Comparison of ENCODE assay signal across 10 cellular contexts in genomic region chr16:15897834-15898254, GRCh38. TPM values are rescaled to one million over a fixed set of nuclear protein-coding genes. Genes with fewer than 3 reads are reported as not detected.
A peak's percentile ranks its signal among the peaks of the same experiment; 100 is the strongest.
DNase-seq lines count a peak whose midpoint lies in the region; ATAC-seq lines count a peak whose summit lies in the region.
"Had no signal": no experiment of that assay in that cellular context is flagged by ENCODE, and none has a peak within 500 bp of the region (broad histone marks: within the 10 kb centered on the region; RNA-seq: fewer than 3 reads in every experiment).

No MANE protein-coding gene starts in this region.

- DNase-seq in activated CD4-positive, alpha-beta T cell treated with anti-CD3 and anti-CD28 coated beads, Interleukin-2, amount 10 ng/mL, durations not matched to agents 24 days and 14 days = peak; percentile 79
- no peak for DNase-seq in activated CD4-positive, alpha-beta T cell treated with anti-CD3 and anti-CD28 coated beads, Interleukin-2, amount 50 U/mL, for 1 hour
- DNase-seq in activated naive CD4-positive, alpha-beta T cell treated with anti-CD3 and anti-CD28 coated beads, Interleukin-2, amount 50 U/mL, for 72 hours (ENCODE audit: low spot score in 2 of 2) = peak; percentile 34 to 40
- DNase-seq in stimulated activated CD8-positive, alpha-beta memory T cell treated with anti-CD3 and anti-CD28 coated beads, Interleukin-2, amount 100 ng/mL, for 48 hours (ENCODE audit: low read depth in 2 of 2) = peak; percentile 19 to 41
- no peak for DNase-seq in NCI-H2107 (lab: John Stamatoyannopoulos, UW)
- no peak for DNase-seq in SKM-1 treated with dmso at 0.1 percent for 144 hours (lab: John Stamatoyannopoulos, UW; ENCODE audit: unreplicated experiment)
- no peak for DNase-seq in C1 segment of cervical spinal cord (lab: John Stamatoyannopoulos, UW)
- DNase-seq: NCI-H2171 treated with DMSO at 0.1 percent for 48 hours had no signal

- intact Hi-C loops in activated CD4-positive, alpha-beta T cell treated with anti-CD3 and anti-CD28 coated beads, Interleukin-2, amount 10 ng/mL, durations not matched to agents 24 days and 14 days (cut with micrococcal nuclease) = no loop called here

- peak overlapping the region; percentile 77 for H3K4me3 Mint-ChIP-seq in activated CD4-positive, alpha-beta T cell treated with anti-CD3 and anti-CD28 coated beads, Interleukin-2, amount 10 ng/mL, durations not matched to agents 24 days and 14 days

- H3K27me3 Mint-ChIP-seq in activated CD4-positive, alpha-beta T cell treated with anti-CD3 and anti-CD28 coated beads, Interleukin-2, amount 10 ng/mL, durations not matched to agents 24 days and 14 days = no peaks in the 10 kb centered on the region
- H3K27me3 Mint-ChIP-seq: CD4-positive, CD25-positive, alpha-beta regulatory T cell had no signal

- peak; percentile 62 for ATAC-seq in HG03442 (IDR thresholded peaks at IDR 0.05; ENCODE audit: unreplicated experiment)
- peak; percentile 68 to 73 for ATAC-seq in activated naive CD4-positive, alpha-beta T cell treated with anti-CD3 and anti-CD28 coated beads, Interleukin-2, amount 50 U/mL, for 72 hours

- H3K36me3 Mint-ChIP-seq in activated CD4-positive, alpha-beta T cell treated with anti-CD3 and anti-CD28 coated beads, Interleukin-2, amount 10 ng/mL, durations not matched to agents 24 days and 14 days (ENCODE audit: low read depth) = no peaks in the 10 kb centered on the region
- H3K36me3 Mint-ChIP-seq in activated naive CD4-positive, alpha-beta T cell treated with anti-CD3 and anti-CD28 coated beads, Interleukin-2, amount 50 U/mL, for 72 hours = no peaks in the 10 kb centered on the region
- H3K36me3 Mint-ChIP-seq: CD4-positive, CD25-positive, alpha-beta regulatory T cell had no signal

- H3K9me3 Mint-ChIP-seq in activated CD4-positive, alpha-beta T cell treated with anti-CD3 and anti-CD28 coated beads, Interleukin-2, amount 10 ng/mL, durations not matched to agents 24 days and 14 days = no peaks in the 10 kb centered on the region
- H3K9me3 Mint-ChIP-seq in activated naive CD4-positive, alpha-beta T cell treated with anti-CD3 and anti-CD28 coated beads, Interleukin-2, amount 50 U/mL, for 72 hours = no peaks in the 10 kb centered on the region
- H3K9me3 Mint-ChIP-seq: CD4-positive, CD25-positive, alpha-beta regulatory T cell had no signal

- H3K27ac Mint-ChIP-seq in activated CD4-positive, alpha-beta T cell treated with anti-CD3 and anti-CD28 coated beads, Interleukin-2, amount 10 ng/mL, durations not matched to agents 24 days and 14 days = peak overlapping the region; percentile 93
- H3K27ac Mint-ChIP-seq in activated naive CD4-positive, alpha-beta T cell treated with anti-CD3 and anti-CD28 coated beads, Interleukin-2, amount 50 U/mL, for 72 hours = peak overlapping the region in 1 of 2 donors; percentile 32

- peaks cover 30% of the 10 kb centered on the region for H3K4me1 Mint-ChIP-seq in activated CD4-positive, alpha-beta T cell treated with anti-CD3 and anti-CD28 coated beads, Interleukin-2, amount 10 ng/mL, durations not matched to agents 24 days and 14 days

RNA-seq across cellular contexts. Expression of gene CEP20, which starts 9.4 kb away (rescaled TPM):
- 39.2 and 46.1 TPM in 2 replicates for total RNA-seq in activated CD4-positive, alpha-beta T cell treated with anti-CD3 and anti-CD28 coated beads, Interleukin-2, amount 10 ng/mL, durations not matched to agents 24 days and 14 days
- total RNA-seq in activated naive CD4-positive, alpha-beta T cell treated with anti-CD3 and anti-CD28 coated beads, Interleukin-2, amount 50 U/mL, for 72 hours = 10 to 100 TPM; 38.7 to 97.5 TPM

RNA-seq across cellular contexts. Expression of gene MYH11, which starts 41.0 kb away (rescaled TPM):
- total RNA-seq in activated CD4-positive, alpha-beta T cell treated with anti-CD3 and anti-CD28 coated beads, Interleukin-2, amount 10 ng/mL, durations not matched to agents 24 days and 14 days = 0.05 TPM in 1 of 2 replicates, not detected in the other
- total RNA-seq in activated naive CD4-positive, alpha-beta T cell treated with anti-CD3 and anti-CD28 coated beads, Interleukin-2, amount 50 U/mL, for 72 hours = under 1 TPM in 1 of 2 donors, not detected in 1; 0.07 TPM
- total RNA-seq: CD4-positive, CD25-positive, alpha-beta regulatory T cell had no signal

RNA-seq across cellular contexts. Expression of gene ABCC1, which starts 51.6 kb away (rescaled TPM):
- total RNA-seq in activated CD4-positive, alpha-beta T cell treated with anti-CD3 and anti-CD28 coated beads, Interleukin-2, amount 10 ng/mL, durations not matched to agents 24 days and 14 days = 92.2 and 93.5 TPM in 2 replicates
- total RNA-seq in activated naive CD4-positive, alpha-beta T cell treated with anti-CD3 and anti-CD28 coated beads, Interleukin-2, amount 50 U/mL, for 72 hours = 10 to 100 TPM; 51.8 to 66.9 TPM

Comparison
In these comparisons a context has a peak if more than half of its experiments do, and no peak if none do; other contexts are left out.
1. DNase-seq: peak in activated CD4-positive, alpha-beta T cell treated with anti-CD3 and anti-CD28 coated beads, Interleukin-2, amount 10 ng/mL, durations not matched to agents 24 days and 14 days (single experiment), activated naive CD4-positive, alpha-beta T cell treated with anti-CD3 and anti-CD28 coated beads, Interleukin-2, amount 50 U/mL, for 72 hours (2 of 2) and stimulated activated CD8-positive, alpha-beta memory T cell treated with anti-CD3 and anti-CD28 coated beads, Interleukin-2, amount 100 ng/mL, for 48 hours (2 of 2); none in activated CD4-positive, alpha-beta T cell treated with anti-CD3 and anti-CD28 coated beads, Interleukin-2, amount 50 U/mL, for 1 hour (single experiment), NCI-H2107 (single experiment), SKM-1 treated with dmso at 0.1 percent for 144 hours (single experiment) and C1 segment of cervical spinal cord (0 of 14).